In genomic region chr1:158093376-158093775, GRCh38 we compare ENCODE assay signal across 32 cellular contexts.
"Had no signal": no experiment of that assay in that cellular context is flagged by ENCODE, and none has a peak within 500 bp of the region (broad histone marks: within the 10 kb centered on the region; RNA-seq: fewer than 3 reads in every experiment).

No MANE protein-coding gene starts in this region.

- H3K9ac ChIP-seq: SK-N-SH had no signal

- FAIRE-seq: TTC549 had no signal

- DNase-seq: activated CD4-positive, alpha-beta T cell treated with anti-CD3 and anti-CD28 coated beads for 36 hours; activated CD4-positive, alpha-beta T cell treated with anti-CD3 and anti-CD28 coated beads, Interleukin-2, amount 10 ng/mL, durations not matched to agents 7 days and 5 days; activated CD4-positive, alpha-beta T cell treated with anti-CD3 and anti-CD28 coated beads, Interleukin-2, amount 50 U/mL, for 48 hours; activated CD8-positive, alpha-beta T cell treated with anti-CD3 and anti-CD28 coated beads, Interleukin-2, amount 10 ng/mL, durations not matched to agents 7 days and 5 days; activated gamma-delta T cell; activated naive CD4-positive, alpha-beta T cell treated with Interleukin-2 at 50 U/mL for 16 hours; activated T-cell treated with anti-CD3 and anti-CD28 coated beads, Interleukin-2, amount 50 U/mL, for 24 hours; anterior cingulate cortex; central memory CD4-positive, alpha-beta T cell; Kasumi-1; KG1; MM.1S; MV-4-11; NCI-H1092; NCI-H1436 treated with DMSO at 0.1 percent for 48 hours; NCI-H187; NCI-H2029 treated with DMSO at 0.1 percent for 48 hours; NCI-H2107; NCI-H2171; NCI-H510A; NCI-H526; NCI-H748 treated with DMSO at 0.1 percent for 48 hours; NK-92 treated with Interleukin-12 subunit alpha and Interleukin-12 subunit beta, amount 100 ng/mL, for 24 hours; PC-3; Peyer's patch; RPMI8226; SHP77 treated with DMSO at 0.1 percent for 48 hours; SK-N-SH had no signal

- H3K27me3 ChIP-seq: Peyer's patch, SJSA1 had no signal

- H3K9me3 ChIP-seq: Peyer's patch, SJSA1, SK-N-SH had no signal

- ATAC-seq: activated CD4-positive, alpha-beta T cell treated with anti-CD3 and anti-CD28 coated beads for 36 hours; activated CD4-positive, CD25-positive, alpha-beta regulatory T cell treated with anti-CD3 and anti-CD28 coated beads, Interleukin-2, amount 50 U/mL, for 24 hours; activated CD8-positive, alpha-beta T cell treated with anti-CD3 and anti-CD28 coated beads, Interleukin-2, amount 10 ng/mL, durations not matched to agents 7 days and 5 days; PC-3; WTC11 had no signal

- H3K4me1 ChIP-seq: SJSA1 had no signal

- H3K27ac ChIP-seq: Peyer's patch, SJSA1 had no signal

- H3K4me3 ChIP-seq: Peyer's patch, SJSA1 had no signal

- H3K4me2 ChIP-seq: SK-N-SH had no signal
